Comparison of ENCODE assay signal across 1 cellular context in the genomic region with DNA sequence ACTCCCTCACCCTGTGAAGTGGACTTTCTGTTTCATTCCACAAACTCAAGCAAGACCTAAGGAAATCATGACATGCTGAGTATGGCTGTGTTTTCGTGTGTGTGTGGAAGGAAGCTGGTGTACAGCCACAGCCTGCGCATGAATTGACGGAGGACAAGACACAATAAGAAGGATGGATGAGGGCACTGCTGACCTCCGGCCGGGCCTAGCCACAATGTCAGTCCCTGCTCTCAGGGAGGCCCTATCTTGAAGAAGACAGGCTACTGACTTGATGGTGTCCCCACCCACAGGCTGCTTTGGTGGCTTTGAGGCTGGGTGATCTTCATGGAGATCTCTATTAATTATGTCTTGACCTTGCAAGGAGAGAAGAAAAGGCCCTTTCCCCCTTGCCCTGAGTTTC.
A peak's percentile ranks its signal among the peaks of the same experiment; 100 is the strongest.
TF ChIP-seq lines count a peak whose summit lies in the region.

No MANE protein-coding gene starts in this region.

TF ChIP-seq in K562, 482 proteins besides CTCF, POLR2A, EP300 and RAD21:
- TF ChIP-seq ZNF311 (CRISPR knock-in tag; IDR thresholded peaks at IDR 0.05) (no peak), NRF1 (conservative IDR thresholded peaks at IDR 0.05 in 1 of 2, IDR thresholded peaks at IDR 0.05 in 1 of 2) (0 out of 4 replicates have a peak, but pooled peaks of 1 of the 2 experiments have one; percentile 16), RBFOX2 (IDR thresholded peaks at IDR 0.05; ENCODE audit: low read depth, low read length) (no peak), TRIM28 (IDR thresholded peaks at IDR 0.05) (no peak), MAX (CRISPR knock-in tag; IDR thresholded peaks at IDR 0.05) (0 out of 2 replicates have a peak, but pooled peaks have one; percentile 26), ADNP (tag; IDR thresholded peaks at IDR 0.05) (no peak), RBM17 (IDR thresholded peaks at IDR 0.05; ENCODE audit: borderline replicate concordance, low read depth, low read length) (no peak), TCF3 (CRISPR knock-in tag; IDR thresholded peaks at IDR 0.05) (peak; percentile 28; the same call in 1 of the 2 replicates), GTF2B (IDR thresholded peaks at IDR 0.05; ENCODE audit: extremely low read depth, insufficient read length) (no peak), LCOR (CRISPR knock-in tag; IDR thresholded peaks at IDR 0.05) (no peak), ZNF707 (CRISPR knock-in tag; conservative IDR thresholded peaks at IDR 0.05) (no peak), ZZZ3 (IDR thresholded peaks at IDR 0.05) (no peak), MEIS2 (IDR thresholded peaks at IDR 0.05; ENCODE audit: partially characterized antibody) (peak; percentile 10), HEY1 (CRISPR knock-in tag; IDR thresholded peaks at IDR 0.05; ENCODE audit: borderline replicate concordance) (no peak)
- TF ChIP-seq, protein P1, sequence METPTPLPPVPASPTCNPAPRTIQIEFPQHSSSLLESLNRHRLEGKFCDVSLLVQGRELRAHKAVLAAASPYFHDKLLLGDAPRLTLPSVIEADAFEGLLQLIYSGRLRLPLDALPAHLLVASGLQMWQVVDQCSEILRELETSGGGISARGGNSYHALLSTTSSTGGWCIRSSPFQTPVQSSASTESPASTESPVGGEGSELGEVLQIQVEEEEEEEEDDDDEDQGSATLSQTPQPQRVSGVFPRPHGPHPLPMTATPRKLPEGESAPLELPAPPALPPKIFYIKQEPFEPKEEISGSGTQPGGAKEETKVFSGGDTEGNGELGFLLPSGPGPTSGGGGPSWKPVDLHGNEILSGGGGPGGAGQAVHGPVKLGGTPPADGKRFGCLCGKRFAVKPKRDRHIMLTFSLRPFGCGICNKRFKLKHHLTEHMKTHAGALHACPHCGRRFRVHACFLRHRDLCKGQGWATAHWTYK (CRISPR knock-in tag; IDR thresholded peaks at IDR 0.05): no peak
- TF ChIP-seq, protein P2, sequence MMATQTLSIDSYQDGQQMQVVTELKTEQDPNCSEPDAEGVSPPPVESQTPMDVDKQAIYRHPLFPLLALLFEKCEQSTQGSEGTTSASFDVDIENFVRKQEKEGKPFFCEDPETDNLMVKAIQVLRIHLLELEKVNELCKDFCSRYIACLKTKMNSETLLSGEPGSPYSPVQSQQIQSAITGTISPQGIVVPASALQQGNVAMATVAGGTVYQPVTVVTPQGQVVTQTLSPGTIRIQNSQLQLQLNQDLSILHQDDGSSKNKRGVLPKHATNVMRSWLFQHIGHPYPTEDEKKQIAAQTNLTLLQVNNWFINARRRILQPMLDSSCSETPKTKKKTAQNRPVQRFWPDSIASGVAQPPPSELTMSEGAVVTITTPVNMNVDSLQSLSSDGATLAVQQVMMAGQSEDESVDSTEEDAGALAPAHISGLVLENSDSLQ (IDR thresholded peaks at IDR 0.05): no peak
TF ChIP-seq in K562: peak in this region for 4.
